Comparison of ENCODE assay signal across 20 cellular contexts in genomic region chrX:150869450-150869849, GRCh38. TPM values are rescaled to one million over a fixed set of nuclear protein-coding genes. Genes with fewer than 3 reads are reported as not detected.
A peak's percentile ranks its signal among the peaks of the same experiment; 100 is the strongest.
DNase-seq lines count a peak whose midpoint lies in the region; ATAC-seq, FAIRE-seq and TF ChIP-seq lines count a peak whose summit lies in the region.
"Had no signal": no experiment of that assay in that cellular context is flagged by ENCODE, and none has a peak within 500 bp of the region (broad histone marks: within the 10 kb centered on the region; RNA-seq: fewer than 3 reads in every experiment).

No MANE protein-coding gene starts in this region.

- CTCF ChIA-PET in CD4-positive, alpha-beta T cell (lab: Charles Lee) = no interaction called here

- no peak overlapping the region for H3K27ac ChIP-seq in CD4-positive, alpha-beta T cell (ENCODE audit: low read depth, low read length)
- H3K27ac ChIP-seq: C4-2B, HL-60, prostate gland, upper lobe of left lung had no signal

- intact Hi-C loops in CD4-positive, alpha-beta T cell (cut with DNase I, micrococcal nuclease) = no loop called here

- H3K9me3 Mint-ChIP-seq in CD4-positive, alpha-beta T cell = no peaks in the 10 kb centered on the region
- H3K9me3 Mint-ChIP-seq: activated naive CD4-positive, alpha-beta T cell treated with anti-CD3 and anti-CD28 coated beads for 36 hours; immature natural killer cell had no signal

- FAIRE-seq in GM12891 (lab: Jason Lieb, UNC) = peak; percentile 76

- ATAC-seq in HG02571 (IDR thresholded peaks at IDR 0.05; ENCODE audit: unreplicated experiment) (peak; percentile 57), HG02981 (IDR thresholded peaks at IDR 0.05; ENCODE audit: unreplicated experiment) (no peak), GM21786 (IDR thresholded peaks at IDR 0.05; ENCODE audit: unreplicated experiment) (no peak)
- ATAC-seq in CD4-positive, alpha-beta T cell (ENCODE audit: poor library complexity) = no peak
- ATAC-seq: activated CD8-positive, alpha-beta memory T cell treated with anti-CD3 and anti-CD28 coated beads, Interleukin-2, amount 10 ng/mL, durations not matched to agents 7 days and 5 days; PC-3 had no signal

- no peak overlapping the region for H3K4me3 Mint-ChIP-seq in CD4-positive, alpha-beta T cell
- H3K4me3 Mint-ChIP-seq: activated CD8-positive, alpha-beta memory T cell treated with anti-CD3 and anti-CD28 coated beads, Interleukin-2, amount 10 ng/mL, durations not matched to agents 7 days and 5 days; activated naive CD4-positive, alpha-beta T cell treated with anti-CD3 and anti-CD28 coated beads for 36 hours; immature natural killer cell had no signal

- H3K27ac Mint-ChIP-seq in CD4-positive, alpha-beta T cell = no peak overlapping the region
- H3K27ac Mint-ChIP-seq: activated CD8-positive, alpha-beta memory T cell treated with anti-CD3 and anti-CD28 coated beads, Interleukin-2, amount 10 ng/mL, durations not matched to agents 7 days and 5 days; activated naive CD4-positive, alpha-beta T cell treated with anti-CD3 and anti-CD28 coated beads for 36 hours had no signal

- POLR2A ChIA-PET in CD4-positive, alpha-beta T cell (lab: Charles Lee) = no interaction called here

- TF ChIP-seq CTCF in GM20000 (IDR thresholded peaks at IDR 0.05; ENCODE audit: extremely low read depth, missing control alignments) = no peak
- no peak for TF ChIP-seq CTCF in CD4-positive, alpha-beta T cell (IDR thresholded peaks at IDR 0.05)

- H3K36me3 Mint-ChIP-seq in CD4-positive, alpha-beta T cell (ENCODE audit: low read depth) = peaks cover 4% of the 10 kb centered on the region

- H3K27me3 ChIP-seq in CD4-positive, alpha-beta T cell (ENCODE audit: control insufficient read depth, insufficient read depth, low read length) = no peaks in the 10 kb centered on the region
- H3K27me3 ChIP-seq: upper lobe of left lung had no signal

- DNase-seq in GM12891 (ENCODE audit: insufficient read length, low spot score) = no peak
- DNase-seq in cerebellar cortex (ENCODE audit: low spot score) = peak; percentile 72
- peak; percentile 35 for DNase-seq in pons (ENCODE audit: low spot score)
- DNase-seq in GM20000 (ENCODE audit: low spot score) = no peak
- no peak for DNase-seq in CD4-positive, alpha-beta T cell
- DNase-seq: activated CD8-positive, alpha-beta memory T cell treated with anti-CD3 and anti-CD28 coated beads, Interleukin-2, amount 10 ng/mL, durations not matched to agents 7 days and 5 days; activated naive CD4-positive, alpha-beta T cell treated with anti-CD3 and anti-CD28 coated beads for 36 hours; immature natural killer cell; Karpas-422; NCI-H1436; NCI-H446; PC-3; stimulated activated CD4-positive, alpha-beta T cell treated with anti-CD3 and anti-CD28 coated beads, Interleukin-1b, Interleukin-23, amount 100 ng/mL, for 48 hours had no signal

- H3K4me1 Mint-ChIP-seq in CD4-positive, alpha-beta T cell (ENCODE audit: low read depth) = peaks cover 14% of the 10 kb centered on the region

- no peaks in the 10 kb centered on the region for H3K27me3 Mint-ChIP-seq in CD4-positive, alpha-beta T cell
- H3K27me3 Mint-ChIP-seq: activated CD8-positive, alpha-beta memory T cell treated with anti-CD3 and anti-CD28 coated beads, Interleukin-2, amount 10 ng/mL, durations not matched to agents 7 days and 5 days had no signal

- H3K9me3 ChIP-seq in CD4-positive, alpha-beta T cell (ENCODE audit: control insufficient read depth, low read length) = no peaks in the 10 kb centered on the region
- H3K9me3 ChIP-seq: prostate gland, upper lobe of left lung had no signal

- TF ChIP-seq POLR2A in GM12891 (IDR thresholded peaks at IDR 0.05; ENCODE audit: low read depth, low read length) = no peak

TF ChIP-seq in GM12891, 5 proteins besides CTCF, POLR2A, EP300 and RAD21:
- no peak for TF ChIP-seq TAF1 (IDR thresholded peaks at IDR 0.05; ENCODE audit: low read depth, low read length)
- TF ChIP-seq POLR2AphosphoS5 (IDR thresholded peaks at IDR 0.05; ENCODE audit: low read depth, low read length) = no peak
- no peak for TF ChIP-seq SPI1 (IDR thresholded peaks at IDR 0.05; ENCODE audit: low read depth, low read length)
- no peak for TF ChIP-seq PAX5 (IDR thresholded peaks at IDR 0.05; ENCODE audit: insufficient read depth, low read length, severe bottlenecking)
- no peak for TF ChIP-seq POU2F2 (IDR thresholded peaks at IDR 0.05; ENCODE audit: low read depth, low read length)

RNA-seq across cellular contexts. Expression of gene CD99L2, which starts 29.0 kb away (rescaled TPM):
- 10.8 TPM for polyA plus RNA-seq in GM12891 (2012; ENCODE audit: low read depth, missing spikeins)
- total RNA-seq in CD4-positive, alpha-beta T cell = 1 to 10 TPM; 5.3 to 6.5 TPM

Comparison
In these comparisons a context has a peak if more than half of its experiments do, and no peak if none do; other contexts are left out.
1. DNase-seq: peak in cerebellar cortex (single experiment) and pons (single experiment); none in GM12891 (single experiment), GM20000 (single experiment) and CD4-positive, alpha-beta T cell (0 of 10).